9 cellular contexts compared by ENCODE assay signal in the genomic region with DNA sequence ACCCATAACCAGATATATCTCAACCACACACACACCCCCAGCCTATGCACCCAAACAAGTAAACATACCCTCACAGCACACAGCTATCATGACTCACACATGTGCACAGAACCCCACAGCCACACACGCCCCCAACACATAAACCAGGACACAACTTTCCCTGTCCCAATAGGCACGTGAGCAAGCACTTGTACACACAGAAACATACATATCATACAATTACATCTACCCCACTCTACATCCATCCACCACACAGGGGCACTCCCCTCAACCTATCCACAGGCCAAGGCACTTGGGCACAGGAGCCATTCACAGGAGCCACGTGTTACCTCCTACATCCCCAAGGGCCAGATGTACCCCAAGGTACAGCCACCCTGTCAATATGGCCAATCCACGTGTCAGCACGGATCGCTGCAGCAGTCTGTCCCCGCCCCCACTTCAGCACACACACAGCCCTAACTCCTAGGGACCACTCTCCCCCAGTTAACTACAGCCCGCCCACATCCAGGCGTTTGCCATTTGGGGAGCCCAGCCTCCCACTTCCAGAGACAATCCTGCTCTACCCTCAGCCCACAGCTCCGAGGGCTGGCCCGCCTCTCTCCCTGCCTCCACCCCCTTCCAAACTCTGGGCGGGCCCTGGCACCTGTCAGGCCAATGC.
DNase-seq lines count a peak whose midpoint lies in the region; ATAC-seq, FAIRE-seq and TF ChIP-seq lines count a peak whose summit lies in the region.
"Had no signal": no experiment of that assay in that cellular context is flagged by ENCODE, and none has a peak within 500 bp of the region (broad histone marks: within the 10 kb centered on the region; RNA-seq: fewer than 3 reads in every experiment).

No MANE protein-coding gene starts in this region.

- no peak overlapping the region for H3K4me3 ChIP-seq in lower leg skin (ENCODE audit: low read depth, poor library complexity, severe bottlenecking)

- H3K27ac ChIP-seq in cingulate gyrus (ENCODE audit: low read depth, low read length): peak overlapping the region; percentile 84
- H3K27ac ChIP-seq: parathyroid adenoma had no signal

- ATAC-seq in GM19467 (IDR thresholded peaks at IDR 0.05; ENCODE audit: unreplicated experiment) (peak; percentile 19), HG03378 (IDR thresholded peaks at IDR 0.05; ENCODE audit: unreplicated experiment) (peak; percentile 30)

- no peak for TF ChIP-seq CTCF in D721Med (IDR thresholded peaks at IDR 0.05; ENCODE audit: insufficient read depth, missing control alignments)
- TF ChIP-seq CTCF in lower leg skin (IDR thresholded peaks at IDR 0.05): no peak

- DNase-seq in G401 (ENCODE audit: low spot score) (peak; percentile 38), D721Med (ENCODE audit: insufficient read length, low spot score) (no peak), lower leg skin (ENCODE audit: low spot score in 2 of 2) (no peak), activated gamma-delta T cell (lab: John Stamatoyannopoulos, UW) (no peak)
- no peak for DNase-seq in stimulated activated CD4-positive, alpha-beta T cell treated with anti-CD3 and anti-CD28 coated beads, Interleukin-12 subunit alpha, Interleukin-12 subunit beta, amount 100 ng/mL, for 4 hours

- no peak for TF ChIP-seq POLR2A in lower leg skin (IDR thresholded peaks at IDR 0.05)

- in situ Hi-C loops in G401 (cut with HindIII; ENCODE audit: low sequenced_read_pairs): no loop called here

- intact Hi-C loops in lower leg skin (cut with DNase I; ENCODE audit: low total_unique reads): no loop called here

- 72 to 78% methylated on average over 11 to 12 of the region's 12 CpGs for WGBS in lower leg skin, 2 donors

- no peak for FAIRE-seq in D721Med (lab: Jason Lieb, UNC)
